ENCODE assay signal across 8 cellular contexts in genomic region chr3:51669241-51670052, GRCh38. TPM values are rescaled to one million over a fixed set of nuclear protein-coding genes. Genes with fewer than 3 reads are reported as not detected.
DNase-seq lines count a peak whose midpoint lies in the region; ATAC-seq and TF ChIP-seq lines count a peak whose summit lies in the region.

No MANE protein-coding gene starts in this region.

- ATAC-seq in gastroesophageal sphincter: peak; percentile 47
- ATAC-seq in HG03457 (IDR thresholded peaks at IDR 0.05; ENCODE audit: unreplicated experiment): no peak

- 39 to 42% methylated on average over 3 to 6 of the region's 9 CpGs for WGBS in gastroesophageal sphincter (ENCODE audit: low coverage in 1 of 2), 2 donors
- WGBS in suprapubic skin: 16% methylated on average over 5 of the region's 9 CpGs

- no peak overlapping the region for H3K4me3 ChIP-seq in SJSA1
- H3K4me3 ChIP-seq in gastroesophageal sphincter: no peak overlapping the region
- H3K4me3 ChIP-seq in suprapubic skin: no peak overlapping the region

- TF ChIP-seq CTCF in LNCAP (IDR thresholded peaks at IDR 0.05) (peak; percentile 98), gastroesophageal sphincter (IDR thresholded peaks at IDR 0.05) (peak in 3 of 4 experiments; percentile 91 to 95 (median 94)), suprapubic skin (IDR thresholded peaks at IDR 0.05) (peak; percentile 92 to 96)

- H3K9me3 ChIP-seq in SJSA1 (replicated peaks): no peaks in the 10 kb centered on the region
- H3K9me3 ChIP-seq in gastroesophageal sphincter: no peaks in the 10 kb centered on the region
- H3K9me3 ChIP-seq in suprapubic skin: no peaks in the 10 kb centered on the region

- TF ChIP-seq POLR2A in gastroesophageal sphincter (IDR thresholded peaks at IDR 0.05): no peak
- TF ChIP-seq POLR2A in suprapubic skin (IDR thresholded peaks at IDR 0.05): no peak

- DNase-seq in GF-D8 (lab: John Stamatoyannopoulos, UW): peak; percentile 84
- DNase-seq in SJSA1 (ENCODE audit: low read depth in 1 of 2, low spot score in 2 of 2): peak; percentile 50 to 79
- peak; percentile 70 for DNase-seq in activated gamma-delta T cell treated with anti-CD3 and anti-CD28 coated beads, Interleukin-2, amount 50 U/mL, for 16 hours (ENCODE audit: low read depth)
- peak in 51 of 56 donors; percentile 8 to 88 (median 55) for DNase-seq in nucleus accumbens (lab: John Stamatoyannopoulos, UW)
- DNase-seq in suprapubic skin (ENCODE audit: low spot score in 2 of 2): peak; percentile 93 to 94

- peaks cover 10% of the 10 kb centered on the region for H3K4me1 ChIP-seq in SJSA1 (replicated peaks)
- peaks cover 0 to 66% (median 22%) of the 10 kb centered on the region in 3 donors for H3K4me1 ChIP-seq in gastroesophageal sphincter
- peaks cover 46% of the 10 kb centered on the region for H3K4me1 ChIP-seq in suprapubic skin

- no peaks in the 10 kb centered on the region for H3K27me3 ChIP-seq in SJSA1 (replicated peaks)
- H3K27me3 ChIP-seq in gastroesophageal sphincter: no peaks in the 10 kb centered on the region
- no peaks in the 10 kb centered on the region for H3K27me3 ChIP-seq in suprapubic skin

- TF ChIP-seq EP300 in gastroesophageal sphincter (IDR thresholded peaks at IDR 0.05) (no peak), suprapubic skin (IDR thresholded peaks at IDR 0.05) (no peak)

- H3K27ac ChIP-seq in SJSA1: no peak overlapping the region
- H3K27ac ChIP-seq in gastroesophageal sphincter: peak overlapping the region in 1 of 4 donors; percentile 6
- H3K27ac ChIP-seq in suprapubic skin: no peak overlapping the region

- H3K36me3 ChIP-seq in SJSA1 (peaks cover 4% of the 10 kb centered on the region; the same call in 1 of the 2 replicates), gastroesophageal sphincter (peaks cover 0 to 4% of the 10 kb centered on the region in 2 donors), suprapubic skin (peaks cover 6% of the 10 kb centered on the region)

RNA-seq across cellular contexts. Expression of gene TEX264, which starts 1.6 kb away (rescaled TPM):
- 36.4 and 36.9 TPM in 2 replicates for total RNA-seq in SJSA1 (2014; rRNA removed; shearing (Covaris generic))
- 10 to 100 TPM; 43.9 to 67.5 (median 51.4) TPM for total RNA-seq in gastroesophageal sphincter
- total RNA-seq in suprapubic skin: 100 to 1,000 TPM in 3 of 4 donors, 10 to 100 TPM in 1; 52.3 to 137 (median 129) TPM

RNA-seq across cellular contexts. Expression of gene GRM2, which starts 37.4 kb away (rescaled TPM):
- total RNA-seq in SJSA1 (2014; rRNA removed; shearing (Covaris generic)): 0.03 TPM in 1 of 2 replicates, not detected in the other
- under 1 TPM in 2 of 4 donors, not detected in 2; 0.12 to 0.13 TPM for total RNA-seq in gastroesophageal sphincter
- total RNA-seq in suprapubic skin: 1 to 10 TPM; 1.9 to 7.3 (median 5.8) TPM
